In genomic region chr14:68297871-68298468, GRCh38 we compare ENCODE assay signal across 1 cellular context.
TF ChIP-seq lines count a peak whose summit lies in the region.

No MANE protein-coding gene starts in this region.

TF ChIP-seq in SK-N-SH treated with all-trans-retinoic acid at 6 μM for 48 hours, 23 proteins besides CTCF, POLR2A, EP300 and RAD21 (continued from another document):
- no peak for TF ChIP-seq ISL1 (CRISPR knock-in tag; IDR thresholded peaks at IDR 0.05)
- no peak for TF ChIP-seq PPARA (CRISPR knock-in tag; IDR thresholded peaks at IDR 0.05; ENCODE audit: borderline replicate concordance)
- no peak for TF ChIP-seq SNAI2 (CRISPR knock-in tag; IDR thresholded peaks at IDR 0.05)
- TF ChIP-seq POU6F1 (CRISPR knock-in tag; IDR thresholded peaks at IDR 0.05; ENCODE audit: borderline replicate concordance, low read depth) = no peak
- TF ChIP-seq ARNTL (CRISPR knock-in tag; IDR thresholded peaks at IDR 0.05; ENCODE audit: borderline replicate concordance, low read depth) = no peak
